In genomic region chr1:24767351-24767750, GRCh38 we compare ENCODE assay signal across 23 cellular contexts. TPM values are rescaled to one million over a fixed set of nuclear protein-coding genes. Genes with fewer than 3 reads are reported as not detected.
DNase-seq lines count a peak whose midpoint lies in the region; ATAC-seq, FAIRE-seq and TF ChIP-seq lines count a peak whose summit lies in the region.
"Had no signal": no experiment of that assay in that cellular context is flagged by ENCODE, and none has a peak within 500 bp of the region (broad histone marks: within the 10 kb centered on the region; RNA-seq: fewer than 3 reads in every experiment).

No MANE protein-coding gene starts in this region.

- no TSS peak for BruUV-seq in HepG2 (replicated peaks; lab: Mats Ljungman, UMichigan)

- DNase-seq in cardiac muscle cell (ENCODE audit: low read depth in 1 of 2, low spot score in 1 of 2): no peak
- DNase-seq in Right ventricle myocardium inferior (ENCODE audit: missing footprints): no peak
- peak; percentile 94 for DNase-seq in HepG2 (ENCODE audit: low spot score)
- DNase-seq in aorta: no peak
- no peak for DNase-seq in effector CD4-positive, alpha-beta T cell
- no peak for DNase-seq in T-helper 2 cell treated with Interferon-gamma antibody and Interleukin-4, amounts not matched to agents 5 μg/mL and 100 μg/mL, for 36 hours (ENCODE audit: low spot score)
- DNase-seq in activated T-cell treated with anti-CD3 and anti-CD28 coated beads, Interleukin-2, amount 50 U/mL, for 4 hours: no peak
- DNase-seq: CD4-positive, CD25-positive, alpha-beta regulatory T cell; DMS79 treated with DMSO at 0.1 percent for 48 hours; GOT3; KBM-7; MG63; NCI-H1105; NCI-H187 treated with DMSO at 0.1 percent for 48 hours; NCI-H446; NCI-H774; Right ventricle myocardium superior had no signal

- 0% methylated on average over 1 of the region's 1 CpG for WGBS in HepG2 (ENCODE audit: low lambda C conversion rate)
- 83 to 86% methylated on average over 1 of the region's 1 CpG for WGBS in aorta, 2 donors

- H3F3A ChIP-seq in SU-DHL-6 (ENCODE audit: insufficient read depth): peaks cover 62% of the 10 kb centered on the region

- no peak for TF ChIP-seq CTCF in cardiac muscle cell (IDR thresholded peaks at IDR 0.05; ENCODE audit: low read depth, low read length)
- no peak for TF ChIP-seq CTCF in SU-DHL-6 (IDR thresholded peaks at IDR 0.05; ENCODE audit: insufficient read depth, low read length, poor library complexity, severe bottlenecking)
- TF ChIP-seq CTCF in HepG2 (CRISPR knock-in tag; IDR thresholded peaks at IDR 0.05): peak; percentile 37; the same call in 1 of the 2 replicates

- no peaks in the 10 kb centered on the region for H3K9me3 Mint-ChIP-seq in T-helper 2 cell treated with Interferon-gamma antibody and Interleukin-4, amounts not matched to agents 5 μg/mL and 100 μg/mL, for 36 hours
- no peaks in the 10 kb centered on the region for H3K9me3 Mint-ChIP-seq in activated T-cell treated with anti-CD3 and anti-CD28 coated beads, Interleukin-2, amount 50 U/mL, for 4 hours
- H3K9me3 Mint-ChIP-seq: CD4-positive, CD25-positive, alpha-beta regulatory T cell had no signal

- in situ Hi-C loops in HepG2 (cut with HindIII; ENCODE audit: extremely low pct_ligation_motif_present, low pct_unique_long_range_greater_than_20kb): no loop called here

- ATAC-seq in Right ventricle myocardium inferior: no peak
- peak; percentile 82 for ATAC-seq in HepG2
- no peak for ATAC-seq in aorta (ENCODE audit: low FRiP score)
- ATAC-seq in activated T-cell treated with anti-CD3 and anti-CD28 coated beads, Interleukin-2, amount 50 U/mL, for 4 hours: no peak
- ATAC-seq: Panc1 had no signal

- no peak overlapping the region for H3K4me3 Mint-ChIP-seq in T-helper 2 cell treated with Interferon-gamma antibody and Interleukin-4, amounts not matched to agents 5 μg/mL and 100 μg/mL, for 36 hours
- no peak overlapping the region for H3K4me3 Mint-ChIP-seq in activated T-cell treated with anti-CD3 and anti-CD28 coated beads, Interleukin-2, amount 50 U/mL, for 4 hours
- H3K4me3 Mint-ChIP-seq: CD4-positive, CD25-positive, alpha-beta regulatory T cell had no signal

- intact Hi-C loops in Right ventricle myocardium inferior (cut with DNase I): no loop called here
- intact Hi-C loops in HepG2 (cut with micrococcal nuclease; ENCODE audit: unreplicated experiment): no loop called here
- intact Hi-C loops in aorta (cut with DNase I): loop anchor here in 1 of 2 donors (5.0 kb wide), 1 partner anchor 35 kb away; no protein-coding TSS in a partner anchor

- H3K36me3 Mint-ChIP-seq in T-helper 2 cell treated with Interferon-gamma antibody and Interleukin-4, amounts not matched to agents 5 μg/mL and 100 μg/mL, for 36 hours (ENCODE audit: low read depth): no peaks in the 10 kb centered on the region
- H3K36me3 Mint-ChIP-seq in activated T-cell treated with anti-CD3 and anti-CD28 coated beads, Interleukin-2, amount 50 U/mL, for 4 hours (ENCODE audit: insufficient read depth): no peaks in the 10 kb centered on the region
- H3K36me3 Mint-ChIP-seq: CD4-positive, CD25-positive, alpha-beta regulatory T cell had no signal

- peak overlapping the region; percentile 3 for H3K4me2 ChIP-seq in SU-DHL-6 (ENCODE audit: low read depth, low read length, poor library complexity, severe bottlenecking)
- H3K4me2 ChIP-seq in HepG2 (ENCODE audit: low read depth, low read length): peak overlapping the region; percentile 45; the same call in 1 of the 2 replicates

- H3K27me3 Mint-ChIP-seq in T-helper 2 cell treated with Interferon-gamma antibody and Interleukin-4, amounts not matched to agents 5 μg/mL and 100 μg/mL, for 36 hours (ENCODE audit: low read depth): no peaks in the 10 kb centered on the region
- no peaks in the 10 kb centered on the region for H3K27me3 Mint-ChIP-seq in activated T-cell treated with anti-CD3 and anti-CD28 coated beads, Interleukin-2, amount 50 U/mL, for 4 hours (ENCODE audit: low read depth)

- TF ChIP-seq POLR2A in HepG2 (IDR thresholded peaks at IDR 0.05; ENCODE audit: insufficient read depth in 1 of 2, low read depth in 2 of 2, low read length in 2 of 2): no peak

- no peaks in the 10 kb centered on the region for H3K27me3 ChIP-seq in cardiac muscle cell
- H3K27me3 ChIP-seq in SU-DHL-6 (ENCODE audit: low read length): no peaks in the 10 kb centered on the region
- no peaks in the 10 kb centered on the region for H3K27me3 ChIP-seq in HepG2 (ENCODE audit: control insufficient read depth in 1 of 2, insufficient read depth in 2 of 2, low read length in 2 of 2)
- no peaks in the 10 kb centered on the region for H3K27me3 ChIP-seq in aorta (ENCODE audit: control insufficient read depth in 1 of 2, insufficient read depth in 2 of 2, low read length in 1 of 2)
- H3K27me3 ChIP-seq: MG63 had no signal

- no peak overlapping the region for H3K27ac Mint-ChIP-seq in T-helper 2 cell treated with Interferon-gamma antibody and Interleukin-4, amounts not matched to agents 5 μg/mL and 100 μg/mL, for 36 hours
- H3K27ac Mint-ChIP-seq: CD4-positive, CD25-positive, alpha-beta regulatory T cell had no signal

- H3K9ac ChIP-seq in SU-DHL-6 (ENCODE audit: low read length): no peak overlapping the region
- H3K9ac ChIP-seq in HepG2 (ENCODE audit: insufficient read depth, low read depth, low read length): no peak overlapping the region

- H3K9me2 ChIP-seq in SU-DHL-6 (replicated peaks; ENCODE audit: insufficient read depth, low read length): no peaks in the 10 kb centered on the region

- H3K79me2 ChIP-seq in SU-DHL-6 (ENCODE audit: insufficient read depth, low read length) (peaks cover 100% of the 10 kb centered on the region), HepG2 (ENCODE audit: insufficient read depth, low read length) (peaks cover 85% of the 10 kb centered on the region)

- H3K36me3 ChIP-seq in cardiac muscle cell: no peaks in the 10 kb centered on the region
- H3K36me3 ChIP-seq in SU-DHL-6 (ENCODE audit: low read length): no peaks in the 10 kb centered on the region
- H3K36me3 ChIP-seq in HepG2 (replicated peaks in 1 of 2; ENCODE audit: control insufficient read depth in 1 of 2, insufficient read depth in 2 of 2, low read length in 2 of 2): no peaks in the 10 kb centered on the region
- no peaks in the 10 kb centered on the region for H3K36me3 ChIP-seq in aorta (ENCODE audit: control insufficient read depth in 1 of 2, insufficient read depth in 2 of 2, low read length in 1 of 2)

- H3K27ac ChIP-seq in cardiac muscle cell (peak overlapping the region; percentile 2), SU-DHL-6 (ENCODE audit: low read depth, low read length) (peak overlapping the region; percentile 44), HepG2 (ENCODE audit: extremely low read length, insufficient read depth, low read length) (peak overlapping the region; percentile 71), aorta (ENCODE audit: low read depth in 1 of 2, low read length in 2 of 2) (peak overlapping the region; percentile 43 to 51)

- peaks cover 14% of the 10 kb centered on the region for H3K4me1 Mint-ChIP-seq in T-helper 2 cell treated with Interferon-gamma antibody and Interleukin-4, amounts not matched to agents 5 μg/mL and 100 μg/mL, for 36 hours (ENCODE audit: low read depth)
- H3K4me1 Mint-ChIP-seq in activated T-cell treated with anti-CD3 and anti-CD28 coated beads, Interleukin-2, amount 50 U/mL, for 4 hours (ENCODE audit: low read depth): no peaks in the 10 kb centered on the region
- H3K4me1 Mint-ChIP-seq: CD4-positive, CD25-positive, alpha-beta regulatory T cell had no signal

- H2AFZ ChIP-seq in SU-DHL-6 (ENCODE audit: low read depth, low read length, severe bottlenecking) (no peak overlapping the region), HepG2 (ENCODE audit: low read length) (no peak overlapping the region)

- TF ChIP-seq RAD21 in HepG2 (CRISPR knock-in tag; IDR thresholded peaks at IDR 0.05): no peak; the same call in 1 of the 2 replicates

- CTCF ChIA-PET in HepG2 (lab: Yijun Ruan, JAX; ENCODE audit: low intra/inter-chr PET ratio, low total read pairs): no interaction called here

- H4K20me1 ChIP-seq in SU-DHL-6 (ENCODE audit: low read depth, low read length) (peaks cover 19% of the 10 kb centered on the region; the same call in 1 of the 2 replicates), HepG2 (ENCODE audit: insufficient read depth, low read length) (peaks cover 19% of the 10 kb centered on the region; the same call in 1 of the 2 replicates)

- peak; percentile 97 for FAIRE-seq in HepG2 (lab: Jason Lieb, UNC)
- FAIRE-seq: A204.1, G401.6, GM12891, HTR-8/SVneo had no signal

- H3K4me3 ChIP-seq in cardiac muscle cell (no peak overlapping the region), SU-DHL-6 (ENCODE audit: insufficient read depth, low read length, poor library complexity, severe bottlenecking) (no peak overlapping the region), HepG2 (replicated peaks in 1 of 3; ENCODE audit: insufficient read depth in 1 of 3, low read depth in 2 of 3, low read length in 3 of 3) (no peak overlapping the region), aorta (ENCODE audit: low read length in 2 of 2) (no peak overlapping the region)
- H3K4me3 ChIP-seq: MG63 had no signal

- H3K9me3 ChIP-seq in cardiac muscle cell (ENCODE audit: low read depth) (no peaks in the 10 kb centered on the region), SU-DHL-6 (ENCODE audit: insufficient read depth, low read length) (no peaks in the 10 kb centered on the region), HepG2 (ENCODE audit: low read length) (no peaks in the 10 kb centered on the region), aorta (ENCODE audit: control insufficient read depth, low read length) (no peaks in the 10 kb centered on the region)
- H3K9me3 ChIP-seq: MG63 had no signal

- POLR2A ChIA-PET in HepG2 (lab: Yijun Ruan, JAX): interaction anchor here (0.8 to 2.4 kb wide), 4 partner anchors 21 to 62 kb away, joined by 4 to 18 read pairs (median 8); partner anchors contain the start of gene CLIC4

- TF ChIP-seq EP300 in HepG2 (IDR thresholded peaks at IDR 0.05; ENCODE audit: low read depth in 2 of 2, low read length in 2 of 2) (peak in 1 of 2 experiments; percentile 90; a peak in 3 of 4 replicates), HepG2 (CRISPR knock-in tag; IDR thresholded peaks at IDR 0.05; ENCODE audit: borderline replicate concordance) (peak; percentile 83)

- H3K4me1 ChIP-seq in cardiac muscle cell (ENCODE audit: low read depth) (peaks cover 42% of the 10 kb centered on the region), HepG2 (ENCODE audit: insufficient read depth, low read length) (peaks cover 70% of the 10 kb centered on the region), aorta (ENCODE audit: control insufficient read depth in 1 of 2, insufficient read depth in 2 of 2, low read length in 2 of 2) (peaks cover 6% of the 10 kb centered on the region in 2 donors)

RNA-seq across cellular contexts. Expression of gene CLIC4, which starts 22.1 kb away (rescaled TPM):
- total RNA-seq in cardiac muscle cell (174 and 361 TPM in 2 replicates), Right ventricle myocardium inferior (406 TPM), HepG2 (2016; rRNA removed; fragmentation: Illumina TruSeq; extraction: Trizol) (77.4 and 120 TPM in 2 replicates), aorta (100 to 1,000 TPM; 477 to 941 TPM)
- polyA plus RNA-seq in cardiac muscle cell (136 and 221 TPM in 2 replicates), HepG2 (2011; rRNA removed) (19.9 and 23.3 TPM in 2 replicates), aorta (100 to 1,000 TPM; 278 to 322 TPM)
- total RNA-seq in HepG2 (2016; cell fraction: cytosol; rRNA removed; fragmentation: Illumina TruSeq; extraction: Trizol; ENCODE audit: low read depth): 5.2 and 5.7 TPM in 2 replicates
- 79.6 and 107 TPM in 2 replicates for total RNA-seq in HepG2 (2016; cell fraction: insoluble cytoplasmic fraction; rRNA removed; fragmentation: Illumina TruSeq; extraction: Trizol)
- 27.3 and 32.5 TPM in 2 replicates for total RNA-seq in HepG2 (2016; cell fraction: membrane; rRNA removed; fragmentation: Illumina TruSeq; extraction: Trizol)
- total RNA-seq in HepG2 (2016; cell fraction: nucleus; rRNA removed; fragmentation: Illumina TruSeq; extraction: Trizol): 53.7 and 61.5 TPM in 2 replicates
- polyA plus RNA-seq in HepG2 (2011; cell fraction: cytosol; rRNA removed): 15.6 and 24.0 TPM in 2 replicates
- polyA plus RNA-seq in HepG2 (2011; cell fraction: nucleus; rRNA removed): 8.0 and 12.1 TPM in 2 replicates
- 51.1 and 58.9 TPM in 2 replicates for polyA plus RNA-seq in HepG2 (2012)
- polyA plus RNA-seq in HepG2 (2016; cell fraction: cytosol; fragmentation: Illumina TruSeq; extraction: Trizol; ENCODE audit: low read depth): 5.0 and 5.8 TPM in 2 replicates
- polyA plus RNA-seq in HepG2 (2016; cell fraction: insoluble cytoplasmic fraction; fragmentation: Illumina TruSeq; extraction: Trizol; ENCODE audit: low read depth): 122 and 132 TPM in 2 replicates
- polyA plus RNA-seq in HepG2 (2016; cell fraction: membrane; fragmentation: Illumina TruSeq; extraction: Trizol; ENCODE audit: low read depth): 19.2 and 20.4 TPM in 2 replicates
- 62.7 and 67.7 TPM in 2 replicates for polyA plus RNA-seq in HepG2 (2016; cell fraction: nucleus; fragmentation: Illumina TruSeq; extraction: Trizol; ENCODE audit: insufficient read depth, low read depth)
- 11.1 and 23.5 TPM in 2 replicates for polyA minus RNA-seq in HepG2 (2011; rRNA and poly(A)+ RNA removed; ENCODE audit: low replicate concordance)
- 41.9 and 45.3 TPM in 2 replicates for polyA minus RNA-seq in HepG2 (2011; cell fraction: cytosol; rRNA and poly(A)+ RNA removed)
- polyA minus RNA-seq in HepG2 (2011; cell fraction: nucleus; rRNA and poly(A)+ RNA removed): 31.5 and 33.2 TPM in 2 replicates
- 10 to 100 TPM in 2 of 3 donors, 1 to 10 TPM in 1; 8.5 to 26.0 (median 12.3) TPM for total RNA-seq in activated T-cell treated with anti-CD3 and anti-CD28 coated beads, Interleukin-2, amount 50 U/mL, for 4 hours

Comparison
In these comparisons a context has a peak if more than half of its experiments do, and no peak if none do; other contexts are left out.
1. H3K27ac ChIP-seq: peak in every context shown above with its lines; median percentile 71 in HepG2; 47 in aorta; 44 in SU-DHL-6; 2 in cardiac muscle cell.